ENCODE assay signal across 12 cellular contexts in the genomic region with DNA sequence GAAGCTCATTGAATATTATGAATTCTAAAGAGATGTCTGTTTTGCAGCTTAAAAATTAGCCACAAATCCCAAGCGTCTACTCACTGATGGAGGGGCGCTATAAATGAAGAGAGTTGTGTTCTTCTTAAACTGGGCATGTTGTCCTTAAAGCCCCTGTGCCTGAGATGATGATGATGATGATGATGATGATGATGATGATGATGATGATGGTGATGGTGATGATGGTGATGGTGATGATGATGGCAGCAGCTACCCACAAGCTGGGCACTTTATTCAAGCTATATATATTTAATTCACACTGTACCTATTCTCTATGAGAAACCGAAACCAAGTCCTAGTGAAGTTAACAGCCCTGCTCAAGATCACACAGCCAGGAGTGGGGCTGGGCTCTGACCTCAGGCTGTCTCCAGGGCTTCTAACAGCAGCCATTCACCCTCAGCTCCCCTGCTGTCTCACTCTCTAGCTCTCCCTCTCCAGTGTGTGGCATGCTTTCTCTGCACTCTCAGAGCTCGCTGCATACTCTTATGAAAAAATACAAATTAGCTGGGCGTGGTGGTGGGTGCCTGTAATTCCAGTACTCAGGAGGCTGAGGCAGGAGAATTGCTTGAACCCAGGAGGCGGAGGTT.
DNase-seq lines count a peak whose midpoint lies in the region; ATAC-seq and TF ChIP-seq lines count a peak whose summit lies in the region.
"Had no signal": no experiment of that assay in that cellular context is flagged by ENCODE, and none has a peak within 500 bp of the region (broad histone marks: within the 10 kb centered on the region; RNA-seq: fewer than 3 reads in every experiment).

No MANE protein-coding gene starts in this region.

- TF ChIP-seq CTCF in WERI-Rb-1 (IDR thresholded peaks at IDR 0.05; ENCODE audit: low read depth, low read length) = no peak
- TF ChIP-seq CTCF in mucosa of descending colon (IDR thresholded peaks at IDR 0.05) = no peak
- no peak for TF ChIP-seq CTCF in brain microvascular endothelial cell (IDR thresholded peaks at IDR 0.05; ENCODE audit: low read depth, low read length, missing control alignments)
- no peak for TF ChIP-seq CTCF in body of pancreas (IDR thresholded peaks at IDR 0.05)

- H3K9me3 ChIP-seq in KOPT-K1 (ENCODE audit: insufficient read depth, low read length, poor library complexity, severe bottlenecking) = no peaks in the 10 kb centered on the region
- H3K9me3 ChIP-seq in WERI-Rb-1 (ENCODE audit: severe bottlenecking) = no peaks in the 10 kb centered on the region
- H3K9me3 ChIP-seq in mucosa of descending colon = no peaks in the 10 kb centered on the region
- H3K9me3 ChIP-seq in body of pancreas = no peaks in the 10 kb centered on the region

- H3K4me1 ChIP-seq in mucosa of descending colon (ENCODE audit: low read depth) = no peaks in the 10 kb centered on the region
- H3K4me1 ChIP-seq in body of pancreas = no peaks in the 10 kb centered on the region

- TF ChIP-seq POLR2A in body of pancreas (IDR thresholded peaks at IDR 0.05) = no peak

- in situ Hi-C loops in brain microvascular endothelial cell (cut with HindIII; ENCODE audit: low pct_ligation_motif_present, low sequenced_read_pairs) = no loop called here

- H3K4me3 ChIP-seq in WERI-Rb-1 (ENCODE audit: low read depth, low read length) = peak overlapping the region; percentile 23
- no peak overlapping the region for H3K4me3 ChIP-seq in mucosa of descending colon
- H3K4me3 ChIP-seq in brain microvascular endothelial cell (ENCODE audit: low read depth, low read length) = no peak overlapping the region
- H3K4me3 ChIP-seq in body of pancreas = no peak overlapping the region

- 59 to 76% methylated on average over 6 of the region's 6 CpGs for WGBS in body of pancreas, 2 donors

- intact Hi-C loops in mucosa of descending colon (cut with DNase I, micrococcal nuclease) = no loop called here
- intact Hi-C loops in body of pancreas (cut with DNase I) = no loop called here

- H3K27ac ChIP-seq in KOPT-K1 (ENCODE audit: low read depth, low read length, poor library complexity, severe bottlenecking) = peak overlapping the region; percentile 99
- H3K27ac ChIP-seq in WERI-Rb-1 = no peak overlapping the region
- no peak overlapping the region for H3K27ac ChIP-seq in brain microvascular endothelial cell
- no peak overlapping the region for H3K27ac ChIP-seq in body of pancreas
- H3K27ac ChIP-seq: 22Rv1 had no signal

- ATAC-seq in mucosa of descending colon (peak; percentile 68), body of pancreas (no peak)

- DNase-seq in DMS 273 (lab: John Stamatoyannopoulos, UW; ENCODE audit: unreplicated experiment) (peak; percentile 2), DMS 273 treated with DMSO at 0.1 percent for 48 hours (lab: John Stamatoyannopoulos, UW) (no peak), WERI-Rb-1 (no peak), mucosa of descending colon (no peak), HuH-7.5 (ENCODE audit: low spot score) (no peak), brain microvascular endothelial cell (no peak), body of pancreas (no peak)
- DNase-seq: immature natural killer cell, NCI-H446 treated with DMSO at 0.1 percent for 48 hours, SW 1271 had no signal

- H3K36me3 ChIP-seq in KOPT-K1 (ENCODE audit: insufficient read depth, low read length) (no peaks in the 10 kb centered on the region), WERI-Rb-1 (no peaks in the 10 kb centered on the region), mucosa of descending colon (ENCODE audit: low read depth) (no peaks in the 10 kb centered on the region), brain microvascular endothelial cell (replicated peaks) (no peaks in the 10 kb centered on the region), body of pancreas (replicated peaks in 1 of 2; ENCODE audit: insufficient read depth in 1 of 2, low read depth in 2 of 2) (no peaks in the 10 kb centered on the region)

- H3K27me3 ChIP-seq in WERI-Rb-1 (ENCODE audit: insufficient read depth, low read depth, severe bottlenecking) (no peaks in the 10 kb centered on the region), brain microvascular endothelial cell (replicated peaks) (no peaks in the 10 kb centered on the region), body of pancreas (no peaks in the 10 kb centered on the region)
